Comparison of ENCODE assay signal across 15 cellular contexts in the genomic region with DNA sequence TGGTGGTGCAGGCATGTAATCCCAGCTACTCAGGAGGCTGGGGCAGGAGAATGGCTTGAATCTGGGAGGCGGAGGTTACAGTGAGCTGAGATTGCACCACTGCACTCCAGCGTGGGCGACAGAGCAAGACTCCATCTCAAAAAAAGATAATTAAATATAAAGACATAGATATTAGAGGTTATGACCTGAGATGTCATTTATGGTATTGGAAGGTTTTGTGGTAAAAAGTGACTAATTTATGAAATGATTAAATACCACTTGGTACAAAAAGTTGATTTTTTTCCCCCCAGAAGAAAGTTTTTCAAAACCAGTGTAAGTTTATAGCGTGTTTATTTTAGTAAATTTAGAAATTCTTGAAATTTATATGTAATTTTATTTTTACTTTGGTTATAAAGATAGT.
"Had no signal": no experiment of that assay in that cellular context is flagged by ENCODE, and none has a peak within 500 bp of the region (broad histone marks: within the 10 kb centered on the region; RNA-seq: fewer than 3 reads in every experiment).

No MANE protein-coding gene starts in this region.

- H3K9me3 ChIP-seq: ovary, transverse colon had no signal

- H3K4me3 ChIP-seq: cardiac muscle cell, ovary, transverse colon had no signal

- H3K27ac ChIP-seq: cardiac muscle cell, foreskin keratinocyte, ovary, transverse colon had no signal

- H3K27me3 ChIP-seq: cardiac muscle cell, foreskin keratinocyte, ovary, transverse colon had no signal

- DNase-seq: activated CD4-positive, alpha-beta T cell treated with anti-CD3 and anti-CD28 coated beads, Interleukin-2, amount 50 U/mL, for 4 hours; activated T-cell treated with anti-CD3 and anti-CD28 coated beads, Interleukin-2, amount 50 U/mL, for 72 hours; foreskin keratinocyte; mesenchymal stem cell; ovary; stimulated activated CD4-positive, alpha-beta T cell treated with anti-CD3 and anti-CD28 coated beads, Interleukin-15, amount 100 ng/mL, for 24 hours; stimulated activated CD4-positive, alpha-beta T cell treated with anti-CD3 and anti-CD28 coated beads, Interleukin-4, amount 100 ng/mL, for 24 hours; transverse colon had no signal

- H3K36me3 ChIP-seq: cardiac muscle cell, ovary, transverse colon had no signal

- FAIRE-seq: astrocyte, colon, endothelial cell of umbilical vein, islet of Langerhans had no signal

- ATAC-seq: activated CD4-positive, CD25-positive, alpha-beta regulatory T cell treated with anti-CD3 and anti-CD28 coated beads, Interleukin-2, amount 50 U/mL, for 24 hours; activated T-cell treated with anti-CD3 and anti-CD28 coated beads, Interleukin-2, amount 50 U/mL, for 72 hours; foreskin keratinocyte; left lobe of liver had no signal
